Comparison of ENCODE assay signal across 20 cellular contexts in genomic region chr1:65827346-65827745, GRCh38. TPM values are rescaled to one million over a fixed set of nuclear protein-coding genes. Genes with fewer than 3 reads are reported as not detected.
DNase-seq lines count a peak whose midpoint lies in the region; ATAC-seq and TF ChIP-seq lines count a peak whose summit lies in the region.
"Had no signal": no experiment of that assay in that cellular context is flagged by ENCODE, and none has a peak within 500 bp of the region (broad histone marks: within the 10 kb centered on the region; RNA-seq: fewer than 3 reads in every experiment).

No MANE protein-coding gene starts in this region.

- peaks cover 12% of the 10 kb centered on the region for H3K4me1 Mint-ChIP-seq in activated CD4-positive, alpha-beta T cell treated with anti-CD3 and anti-CD28 coated beads, Interleukin-2, amount 10 ng/mL, durations not matched to agents 24 days and 14 days

- peaks cover 48% of the 10 kb centered on the region for H3K27me3 Mint-ChIP-seq in activated CD4-positive, alpha-beta T cell treated with anti-CD3 and anti-CD28 coated beads, Interleukin-2, amount 10 ng/mL, durations not matched to agents 24 days and 14 days

- H3K4me3 ChIP-seq in fibroblast of the aortic adventitia (ENCODE audit: low read depth, low read length) = no peak overlapping the region
- H3K4me3 ChIP-seq: SJCRH30 had no signal

- H3K27ac Mint-ChIP-seq in activated CD4-positive, alpha-beta T cell treated with anti-CD3 and anti-CD28 coated beads, Interleukin-2, amount 10 ng/mL, durations not matched to agents 24 days and 14 days = no peak overlapping the region
- H3K27ac Mint-ChIP-seq: CD8-positive, alpha-beta T cell had no signal

- DNase-seq in ELR (ENCODE audit: low read depth) (peak; percentile 41), M059J (ENCODE audit: low read depth) (peak; percentile 50), fibroblast of the aortic adventitia (ENCODE audit: low read depth) (peak; percentile 21), stromal cell of bone marrow (ENCODE audit: low read depth) (peak; percentile 26)
- DNase-seq in activated CD4-positive, alpha-beta T cell treated with anti-CD3 and anti-CD28 coated beads, Interleukin-2, amount 10 ng/mL, durations not matched to agents 24 days and 14 days = no peak
- DNase-seq in activated T-cell treated with anti-CD3 and anti-CD28 coated beads, Interleukin-2, amount 50 U/mL, for 1 hour = no peak
- DNase-seq: C1 segment of cervical spinal cord; CD8-positive, alpha-beta T cell; DND-41; KBM-7; NCI-H1092; NCI-H1436; NCI-H187 treated with DMSO at 0.1 percent for 48 hours; NCI-H2107; NCI-H446 treated with DMSO at 0.1 percent for 48 hours; NCI-H526 treated with DMSO at 0.1 percent for 48 hours; OCI-M1; SJCRH30 had no signal

- no peak overlapping the region for H3K4me3 Mint-ChIP-seq in activated CD4-positive, alpha-beta T cell treated with anti-CD3 and anti-CD28 coated beads, Interleukin-2, amount 10 ng/mL, durations not matched to agents 24 days and 14 days
- H3K4me3 Mint-ChIP-seq: CD8-positive, alpha-beta T cell had no signal

- H3K36me3 Mint-ChIP-seq in activated CD4-positive, alpha-beta T cell treated with anti-CD3 and anti-CD28 coated beads, Interleukin-2, amount 10 ng/mL, durations not matched to agents 24 days and 14 days (ENCODE audit: low read depth) = no peaks in the 10 kb centered on the region
- H3K36me3 Mint-ChIP-seq: CD8-positive, alpha-beta T cell had no signal

- H3K9me3 Mint-ChIP-seq in activated CD4-positive, alpha-beta T cell treated with anti-CD3 and anti-CD28 coated beads, Interleukin-2, amount 10 ng/mL, durations not matched to agents 24 days and 14 days = peaks cover 5% of the 10 kb centered on the region
- H3K9me3 Mint-ChIP-seq: CD8-positive, alpha-beta T cell had no signal

- intact Hi-C loops in activated CD4-positive, alpha-beta T cell treated with anti-CD3 and anti-CD28 coated beads, Interleukin-2, amount 10 ng/mL, durations not matched to agents 24 days and 14 days (cut with micrococcal nuclease) = no loop called here

- ATAC-seq in HG03159 (IDR thresholded peaks at IDR 0.05; ENCODE audit: unreplicated experiment) = no peak
- ATAC-seq: CD8-positive, alpha-beta T cell; HepG2 had no signal

- no peak for TF ChIP-seq CTCF in fibroblast of the aortic adventitia (IDR thresholded peaks at IDR 0.05; ENCODE audit: insufficient read depth, low read length)

RNA-seq across cellular contexts. Expression of gene PDE4B, which starts 34.7 kb away (rescaled TPM):
- 2.8 and 5.8 TPM in 2 replicates for total RNA-seq in M059J (2014; rRNA removed; shearing (Covaris generic))
- total RNA-seq in fibroblast of the aortic adventitia (ENCODE audit: low replicate concordance) = 2.3 and 8.7 TPM in 2 replicates
- total RNA-seq in activated CD4-positive, alpha-beta T cell treated with anti-CD3 and anti-CD28 coated beads, Interleukin-2, amount 10 ng/mL, durations not matched to agents 24 days and 14 days = 10.6 and 10.9 TPM in 2 replicates
- total RNA-seq: HepG2 had no signal

Comparison
In these comparisons a context has a peak if more than half of its experiments do, and no peak if none do; other contexts are left out.
1. DNase-seq: peak in ELR (single experiment), M059J (single experiment), fibroblast of the aortic adventitia (single experiment) and stromal cell of bone marrow (single experiment); none in activated CD4-positive, alpha-beta T cell treated with anti-CD3 and anti-CD28 coated beads, Interleukin-2, amount 10 ng/mL, durations not matched to agents 24 days and 14 days (single experiment) and activated T-cell treated with anti-CD3 and anti-CD28 coated beads, Interleukin-2, amount 50 U/mL, for 1 hour (single experiment).